Comparison of ENCODE assay signal across 16 cellular contexts in genomic region chr18:31511098-31511497, GRCh38. TPM values are rescaled to one million over a fixed set of nuclear protein-coding genes. Genes with fewer than 3 reads are reported as not detected.
DNase-seq lines count a peak whose midpoint lies in the region; ATAC-seq, FAIRE-seq and TF ChIP-seq lines count a peak whose summit lies in the region.
"Had no signal": no experiment of that assay in that cellular context is flagged by ENCODE, and none has a peak within 500 bp of the region (broad histone marks: within the 10 kb centered on the region; RNA-seq: fewer than 3 reads in every experiment).

No MANE protein-coding gene starts in this region.

- CTCF ChIA-PET in OCI-LY7 (lab: Charles Lee; ENCODE audit: unreplicated experiment) = no interaction called here

- no peaks in the 10 kb centered on the region for H4K20me1 ChIP-seq in OCI-LY7 (ENCODE audit: insufficient read depth, low read length)

- no peak overlapping the region for H3K27ac Mint-ChIP-seq in progenitor cell of endocrine pancreas
- H3K27ac Mint-ChIP-seq: CD4-positive, CD25-positive, alpha-beta regulatory T cell had no signal

- peaks cover 38% of the 10 kb centered on the region for H3K4me1 Mint-ChIP-seq in progenitor cell of endocrine pancreas (ENCODE audit: low read depth)
- H3K4me1 Mint-ChIP-seq: CD4-positive, CD25-positive, alpha-beta regulatory T cell had no signal

- peaks cover 16% of the 10 kb centered on the region for H3K36me3 Mint-ChIP-seq in progenitor cell of endocrine pancreas (ENCODE audit: insufficient read depth)
- H3K36me3 Mint-ChIP-seq: CD4-positive, CD25-positive, alpha-beta regulatory T cell had no signal

- no peaks in the 10 kb centered on the region for H3K4me1 ChIP-seq in OCI-LY7 (ENCODE audit: insufficient read depth, low read length, poor library complexity, severe bottlenecking)

- ATAC-seq in HG03520 (IDR thresholded peaks at IDR 0.05; ENCODE audit: unreplicated experiment) (no peak), HG02970 (IDR thresholded peaks at IDR 0.05; ENCODE audit: low FRiP score, unreplicated experiment) (no peak)
- ATAC-seq: sciatic nerve had no signal

- DNase-seq in GM12892 (ENCODE audit: insufficient read length) (no peak), OCI-LY7 (ENCODE audit: low spot score) (no peak), epithelial cell of prostate (ENCODE audit: low read depth, low spot score) (no peak), progenitor cell of endocrine pancreas (ENCODE audit: low spot score, unreplicated experiment) (no peak), SW480 (ENCODE audit: low spot score) (no peak)
- no peak for DNase-seq in effector CD8-positive, alpha-beta T cell (lab: John Stamatoyannopoulos, UW)
- DNase-seq: activated CD8-positive, alpha-beta memory T cell treated with anti-CD3 and anti-CD28 coated beads for 24 hours; activated naive CD4-positive, alpha-beta T cell treated with anti-CD3 and anti-CD28 coated beads, Interleukin-2, amount 50 U/mL, for 16 hours; CD4-positive, CD25-positive, alpha-beta regulatory T cell; GF-D8; RPMI8226 had no signal

- intact Hi-C loops in OCI-LY7 (cut with micrococcal nuclease; ENCODE audit: unreplicated experiment) = no loop called here

- TF ChIP-seq CTCF in OCI-LY7 (conservative IDR thresholded peaks at IDR 0.05; ENCODE audit: low read length) (peak; percentile 45; the same call in 1 of the 2 replicates), progenitor cell of endocrine pancreas (IDR thresholded peaks at IDR 0.05; ENCODE audit: unreplicated experiment) (peak; percentile 27)

- H3K27me3 Mint-ChIP-seq in progenitor cell of endocrine pancreas = no peaks in the 10 kb centered on the region

- H3K79me2 ChIP-seq in OCI-LY7 (ENCODE audit: insufficient read depth, low read depth, low read length) = no peaks in the 10 kb centered on the region

- H3K36me3 ChIP-seq in OCI-LY7 (ENCODE audit: insufficient read depth, low read length) = no peaks in the 10 kb centered on the region

- H2AFZ ChIP-seq in OCI-LY7 (ENCODE audit: low read length) = no peak overlapping the region

- H3K4me3 ChIP-seq in OCI-LY7 (ENCODE audit: low read depth, low read length, poor library complexity, severe bottlenecking) = no peak overlapping the region

- no peaks in the 10 kb centered on the region for H3K9me2 ChIP-seq in OCI-LY7 (ENCODE audit: insufficient read depth, low read length)

- POLR2A ChIA-PET in OCI-LY7 (lab: Charles Lee) = interaction anchor here (1.0 kb wide), 1 partner anchor 84 kb away, joined by 3 read pairs; no protein-coding TSS in a partner anchor

- no peak overlapping the region for H3K27ac ChIP-seq in OCI-LY7 (ENCODE audit: low read depth, low read length, poor library complexity, severe bottlenecking)
- peak overlapping the region; percentile 95 for H3K27ac ChIP-seq in epithelial cell of prostate

- FAIRE-seq in GM12892 (lab: Jason Lieb, UNC) = peak; percentile 40
- FAIRE-seq: colon, frontal cortex had no signal

- no peak overlapping the region for H3K4me2 ChIP-seq in OCI-LY7 (ENCODE audit: low read length)

- peaks cover 3% of the 10 kb centered on the region for H3K9me3 Mint-ChIP-seq in progenitor cell of endocrine pancreas (ENCODE audit: low read depth)

- H3K4me3 Mint-ChIP-seq in progenitor cell of endocrine pancreas (ENCODE audit: low read depth) = no peak overlapping the region
- H3K4me3 Mint-ChIP-seq: CD4-positive, CD25-positive, alpha-beta regulatory T cell had no signal

- BruUV-seq in OCI-LY7 (replicated peaks; lab: Mats Ljungman, UMichigan) = no TSS peak

- no peak for TF ChIP-seq POLR2A in GM12892 (IDR thresholded peaks at IDR 0.05; ENCODE audit: low read depth, low read length)

- H3K9me3 ChIP-seq in OCI-LY7 (ENCODE audit: low read length) = no peaks in the 10 kb centered on the region

RNA-seq across cellular contexts. Expression of gene DSG2, which starts 13.1 kb away (rescaled TPM):
- 32.9 TPM for polyA plus RNA-seq in GM12892 (2012; ENCODE audit: missing spikeins)
- not detected in 2 replicates for total RNA-seq in OCI-LY7 (2014; rRNA removed; shearing (Covaris generic))
- not detected in 2 replicates for total RNA-seq in OCI-LY7 (2022)
- 119 and 120 TPM in 2 replicates for total RNA-seq in progenitor cell of endocrine pancreas
- polyA plus RNA-seq: CD4-positive, CD25-positive, alpha-beta regulatory T cell had no signal

Comparison
In these comparisons a context has a peak if more than half of its experiments do, and no peak if none do; other contexts are left out.
1. RNA of gene DSG2, which starts 13.1 kb away (total RNA-seq): 119 to 120 TPM in progenitor cell of endocrine pancreas; not detected in OCI-LY7; every median in the first group is over 100 times any median in the second.